ENCODE assay signal across 17 cellular contexts in genomic region chr4:141389649-141390048, GRCh38.
DNase-seq lines count a peak whose midpoint lies in the region; ATAC-seq and TF ChIP-seq lines count a peak whose summit lies in the region.
"Had no signal": no experiment of that assay in that cellular context is flagged by ENCODE, and none has a peak within 500 bp of the region (broad histone marks: within the 10 kb centered on the region; RNA-seq: fewer than 3 reads in every experiment).

No MANE protein-coding gene starts in this region.

- no peaks in the 10 kb centered on the region for H3K36me3 Mint-ChIP-seq in WTC11
- no peaks in the 10 kb centered on the region for H3K36me3 Mint-ChIP-seq in activated naive CD4-positive, alpha-beta T cell treated with anti-CD3 and anti-CD28 coated beads for 36 hours (ENCODE audit: low read depth)
- H3K36me3 Mint-ChIP-seq: CD4-positive, alpha-beta memory T cell had no signal

- intact Hi-C loops in activated naive CD4-positive, alpha-beta T cell treated with anti-CD3 and anti-CD28 coated beads for 36 hours (cut with micrococcal nuclease), result no loop called here

- ATAC-seq in WTC11, result peak; percentile 74
- ATAC-seq in HG03460 (IDR thresholded peaks at IDR 0.05; ENCODE audit: unreplicated experiment), result no peak
- ATAC-seq: PC-3 had no signal

- DNase-seq in NCI-H226 (peak; percentile 12), WTC11 (ENCODE audit: low spot score) (no peak), fibroblast of the aortic adventitia (ENCODE audit: low read depth) (peak; percentile 65), retinal pigment epithelial cell (ENCODE audit: low read depth) (peak; percentile 20), cortex of kidney (lab: John Stamatoyannopoulos, UW) (no peak), KG1 (lab: John Stamatoyannopoulos, UW) (no peak)
- DNase-seq in activated naive CD4-positive, alpha-beta T cell treated with anti-CD3 and anti-CD28 coated beads for 36 hours, result no peak
- DNase-seq: BE2C; CD4-positive, alpha-beta memory T cell; DMS 273 treated with DMSO at 0.1 percent for 48 hours; GM23248; Kasumi-1; NCI-H1417; NCI-H2081 treated with DMSO at 0.1 percent for 48 hours; NCI-H526; PC-3 had no signal

- no peak overlapping the region for H3K4me3 ChIP-seq in fibroblast of the aortic adventitia (ENCODE audit: low read depth, low read length)
- H3K4me3 ChIP-seq in retinal pigment epithelial cell (ENCODE audit: low read length), result no peak overlapping the region
- H3K4me3 ChIP-seq: GM23248 had no signal

- peaks cover 3% of the 10 kb centered on the region; the same call in 1 of the 2 replicates for H3K4me1 Mint-ChIP-seq in WTC11
- no peaks in the 10 kb centered on the region for H3K4me1 Mint-ChIP-seq in activated naive CD4-positive, alpha-beta T cell treated with anti-CD3 and anti-CD28 coated beads for 36 hours (ENCODE audit: low read depth)
- H3K4me1 Mint-ChIP-seq: CD4-positive, alpha-beta memory T cell had no signal

- no peaks in the 10 kb centered on the region; the same call in 1 of the 2 replicates for H3K9me3 Mint-ChIP-seq in WTC11
- peaks cover 2% of the 10 kb centered on the region for H3K9me3 Mint-ChIP-seq in activated naive CD4-positive, alpha-beta T cell treated with anti-CD3 and anti-CD28 coated beads for 36 hours
- H3K9me3 Mint-ChIP-seq: CD4-positive, alpha-beta memory T cell had no signal

- no peaks in the 10 kb centered on the region for H3K27me3 Mint-ChIP-seq in WTC11 (ENCODE audit: low read depth)
- H3K27me3 Mint-ChIP-seq in activated naive CD4-positive, alpha-beta T cell treated with anti-CD3 and anti-CD28 coated beads for 36 hours (ENCODE audit: low read depth), result peaks cover 9% of the 10 kb centered on the region
- H3K27me3 Mint-ChIP-seq: CD4-positive, alpha-beta memory T cell had no signal

- TF ChIP-seq CTCF in WTC11 (IDR thresholded peaks at IDR 0.05), result no peak
- no peak for TF ChIP-seq CTCF in fibroblast of the aortic adventitia (IDR thresholded peaks at IDR 0.05; ENCODE audit: insufficient read depth, low read length)
- TF ChIP-seq CTCF in retinal pigment epithelial cell (conservative IDR thresholded peaks at IDR 0.05; ENCODE audit: low read depth, low read length), result no peak

- POLR2A ChIA-PET in WTC11 (lab: Charles Lee), result no interaction called here

- H3K27ac Mint-ChIP-seq in WTC11, result no peak overlapping the region
- no peak overlapping the region for H3K27ac Mint-ChIP-seq in activated naive CD4-positive, alpha-beta T cell treated with anti-CD3 and anti-CD28 coated beads for 36 hours
- H3K27ac Mint-ChIP-seq: CD4-positive, alpha-beta memory T cell had no signal

- CTCF ChIA-PET in WTC11 (lab: Charles Lee), result no interaction called here
- CTCF ChIA-PET in activated naive CD4-positive, alpha-beta T cell treated with anti-CD3 and anti-CD28 coated beads for 36 hours (lab: Charles Lee), result no interaction called here

- no peak overlapping the region for H3K4me3 Mint-ChIP-seq in WTC11
- H3K4me3 Mint-ChIP-seq in activated naive CD4-positive, alpha-beta T cell treated with anti-CD3 and anti-CD28 coated beads for 36 hours, result no peak overlapping the region
- H3K4me3 Mint-ChIP-seq: CD4-positive, alpha-beta memory T cell had no signal

TF ChIP-seq in WTC11, 78 proteins besides CTCF, POLR2A, EP300 and RAD21:
- TF ChIP-seq NFE2L1 (CRISPR knock-in tag; IDR thresholded peaks at IDR 0.05) (no peak), NR2C2 (CRISPR knock-in tag; IDR thresholded peaks at IDR 0.05) (no peak), NFYB (CRISPR knock-in tag; conservative IDR thresholded peaks at IDR 0.05; ENCODE audit: low read depth) (no peak), TP53 (CRISPR knock-in tag; IDR thresholded peaks at IDR 0.05) (no peak), E2F4 (CRISPR knock-in tag; IDR thresholded peaks at IDR 0.05; ENCODE audit: borderline replicate concordance, low read depth) (no peak), ZNF232 (CRISPR knock-in tag; IDR thresholded peaks at IDR 0.05) (no peak), ZNF423 (CRISPR knock-in tag; IDR thresholded peaks at IDR 0.05) (no peak)
- TF ChIP-seq, protein P1, sequence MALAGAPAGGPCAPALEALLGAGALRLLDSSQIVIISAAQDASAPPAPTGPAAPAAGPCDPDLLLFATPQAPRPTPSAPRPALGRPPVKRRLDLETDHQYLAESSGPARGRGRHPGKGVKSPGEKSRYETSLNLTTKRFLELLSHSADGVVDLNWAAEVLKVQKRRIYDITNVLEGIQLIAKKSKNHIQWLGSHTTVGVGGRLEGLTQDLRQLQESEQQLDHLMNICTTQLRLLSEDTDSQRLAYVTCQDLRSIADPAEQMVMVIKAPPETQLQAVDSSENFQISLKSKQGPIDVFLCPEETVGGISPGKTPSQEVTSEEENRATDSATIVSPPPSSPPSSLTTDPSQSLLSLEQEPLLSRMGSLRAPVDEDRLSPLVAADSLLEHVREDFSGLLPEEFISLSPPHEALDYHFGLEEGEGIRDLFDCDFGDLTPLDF (CRISPR knock-in tag; IDR thresholded peaks at IDR 0.05), result no peak
- TF ChIP-seq, protein P2, sequence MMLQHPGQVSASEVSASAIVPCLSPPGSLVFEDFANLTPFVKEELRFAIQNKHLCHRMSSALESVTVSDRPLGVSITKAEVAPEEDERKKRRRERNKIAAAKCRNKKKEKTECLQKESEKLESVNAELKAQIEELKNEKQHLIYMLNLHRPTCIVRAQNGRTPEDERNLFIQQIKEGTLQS (CRISPR knock-in tag; conservative IDR thresholded peaks at IDR 0.05), result no peak

Comparison
In these comparisons a context has a peak if more than half of its experiments do, and no peak if none do; other contexts are left out.
1. DNase-seq: peak in NCI-H226 (single experiment), fibroblast of the aortic adventitia (single experiment) and retinal pigment epithelial cell (single experiment); none in WTC11 (single experiment), cortex of kidney (single experiment), KG1 (single experiment) and activated naive CD4-positive, alpha-beta T cell treated with anti-CD3 and anti-CD28 coated beads for 36 hours (single experiment).